2 cellular contexts compared by ENCODE assay signal in genomic region chr11:119672597-119672996, GRCh38.
TF ChIP-seq lines count a peak whose summit lies in the region.

No MANE protein-coding gene starts in this region.

TF ChIP-seq in SK-N-SH, 30 proteins besides CTCF, POLR2A, EP300 and RAD21 (continued from another document):
- TF ChIP-seq ZBTB33 (IDR thresholded peaks at IDR 0.05; ENCODE audit: borderline replicate concordance, low read depth) (no peak), TAF1 (IDR thresholded peaks at IDR 0.05; ENCODE audit: borderline replicate concordance, low read depth, low read length) (no peak), FOXJ3 (CRISPR knock-in tag; IDR thresholded peaks at IDR 0.05) (no peak), REST (IDR thresholded peaks at IDR 0.05; ENCODE audit: low read depth, low read length) (no peak), JUND (IDR thresholded peaks at IDR 0.05) (no peak), PBX3 (IDR thresholded peaks at IDR 0.05) (no peak), RCOR1 (IDR thresholded peaks at IDR 0.05; ENCODE audit: low read length) (no peak), USF1 (IDR thresholded peaks at IDR 0.05; ENCODE audit: borderline replicate concordance, low read depth) (no peak), IRF3 (IDR thresholded peaks at IDR 0.05; ENCODE audit: low read depth, low read length) (no peak), YY1 (IDR thresholded peaks at IDR 0.05; ENCODE audit: low read depth) (no peak), GABPA (IDR thresholded peaks at IDR 0.05; ENCODE audit: low read depth) (no peak), TEAD4 (IDR thresholded peaks at IDR 0.05; ENCODE audit: borderline replicate concordance, insufficient read depth) (no peak), POLR2AphosphoS5 (IDR thresholded peaks at IDR 0.05; ENCODE audit: low read depth, low read length) (no peak)

TF ChIP-seq in SK-N-SH treated with all-trans-retinoic acid at 6 μM for 48 hours, 23 proteins besides CTCF, POLR2A, EP300 and RAD21 (continued from another document):
- no peak for TF ChIP-seq CSRNP3 (CRISPR knock-in tag; IDR thresholded peaks at IDR 0.05)
- no peak for TF ChIP-seq BACH2 (CRISPR knock-in tag; IDR thresholded peaks at IDR 0.05; ENCODE audit: borderline replicate concordance)
- no peak for TF ChIP-seq PPARA (CRISPR knock-in tag; IDR thresholded peaks at IDR 0.05; ENCODE audit: borderline replicate concordance)
- no peak for TF ChIP-seq ESRRG (CRISPR knock-in tag; IDR thresholded peaks at IDR 0.05)
- no peak for TF ChIP-seq ARNTL (CRISPR knock-in tag; IDR thresholded peaks at IDR 0.05; ENCODE audit: borderline replicate concordance, low read depth)
- no peak for TF ChIP-seq POU6F1 (CRISPR knock-in tag; IDR thresholded peaks at IDR 0.05; ENCODE audit: borderline replicate concordance, low read depth)
- TF ChIP-seq ZFP30 (CRISPR knock-in tag; IDR thresholded peaks at IDR 0.05) = no peak
- TF ChIP-seq SNAI2 (CRISPR knock-in tag; IDR thresholded peaks at IDR 0.05) = no peak
- TF ChIP-seq TCF4 (CRISPR knock-in tag; IDR thresholded peaks at IDR 0.05; ENCODE audit: borderline replicate concordance) = no peak
- no peak for TF ChIP-seq PATZ1 (CRISPR knock-in tag; IDR thresholded peaks at IDR 0.05; ENCODE audit: borderline replicate concordance)
- TF ChIP-seq TSHZ2 (CRISPR knock-in tag; IDR thresholded peaks at IDR 0.05) = no peak
